Comparison of ENCODE assay signal across 17 cellular contexts in genomic region chr1:201643835-201644104, GRCh38.
DNase-seq lines count a peak whose midpoint lies in the region; ATAC-seq and TF ChIP-seq lines count a peak whose summit lies in the region.
"Had no signal": no experiment of that assay in that cellular context is flagged by ENCODE, and none has a peak within 500 bp of the region (broad histone marks: within the 10 kb centered on the region; RNA-seq: fewer than 3 reads in every experiment).

No MANE protein-coding gene starts in this region.

- POLR2A ChIA-PET in SK-N-SH (lab: Yijun Ruan, JAX): no interaction called here

- H3F3A ChIP-seq in SK-N-SH (replicated peaks; ENCODE audit: insufficient read depth): peaks cover 60% of the 10 kb centered on the region

- peaks cover 10 to 17% of the 10 kb centered on the region in 2 experiments for H3K36me3 ChIP-seq in SK-N-SH (replicated peaks in 1 of 2; ENCODE audit: control insufficient read depth in 1 of 2, insufficient read depth in 2 of 2, low read length in 1 of 2)

- peaks cover 25% of the 10 kb centered on the region for H4K20me1 ChIP-seq in SK-N-SH (ENCODE audit: insufficient read depth)

- TF ChIP-seq EP300 in SK-N-SH (IDR thresholded peaks at IDR 0.05; ENCODE audit: borderline replicate concordance in 1 of 2, low read depth in 1 of 2, low read length in 1 of 2): no peak

- no peaks in the 10 kb centered on the region for H3K27me3 ChIP-seq in SK-N-SH (ENCODE audit: insufficient read depth)
- H3K27me3 ChIP-seq: BLaER1 treated with 17β-estradiol and CSF1 and Interleukin-3, amounts not matched to agents 10 nM and 100 nM had no signal

- peak overlapping the region in 1 of 2 experiments; percentile 4; a peak in 1 of 4 replicates for H3K27ac ChIP-seq in SK-N-SH (ENCODE audit: low read depth in 2 of 2, low read length in 1 of 2)
- H3K27ac ChIP-seq: BLaER1 treated with 17β-estradiol and CSF1 and Interleukin-3, amounts not matched to agents 10 nM and 100 nM had no signal

- CTCF ChIA-PET in SK-N-SH (lab: Yijun Ruan, JAX): interaction anchor here (1.2 kb wide), 1 partner anchor 12 kb away, joined by 4 read pairs; no protein-coding TSS in a partner anchor

- no peak overlapping the region for H3K9ac ChIP-seq in SK-N-SH
- H3K9ac ChIP-seq: BLaER1 treated with 17β-estradiol and CSF1 and Interleukin-3, amounts not matched to agents 10 nM and 100 nM had no signal

- H3K4me1 ChIP-seq in SK-N-SH (ENCODE audit: control insufficient read depth in 1 of 2, insufficient read depth in 2 of 2, low read depth in 1 of 2, low read length in 1 of 2): peaks cover 11 to 12% of the 10 kb centered on the region in 2 experiments; a peak in 2 of 4 replicates

- H2AFZ ChIP-seq in SK-N-SH (ENCODE audit: low read depth): no peak overlapping the region

- no peaks in the 10 kb centered on the region for H3K9me3 ChIP-seq in SK-N-SH

- H3K9me2 ChIP-seq in SK-N-SH: no peaks in the 10 kb centered on the region

- H3K4me3 ChIP-seq in SK-N-SH (ENCODE audit: low read depth in 2 of 2, low read length in 1 of 2): no peak overlapping the region
- H3K4me3 ChIP-seq: BLaER1 treated with 17β-estradiol and CSF1 and Interleukin-3, amounts not matched to agents 10 nM and 100 nM had no signal

- DNase-seq in SK-N-SH (no peak), NCI-H226 (peak; percentile 25), iris pigment epithelial cell (ENCODE audit: low read depth) (peak; percentile 38), islet precursor cell (no peak)
- no peak for DNase-seq in stimulated activated CD4-positive, alpha-beta T cell treated with anti-CD3 and anti-CD28 coated beads, Interleukin-4, amount 100 ng/mL, for 1 hour
- DNase-seq: 8988T; Calu3; CD8-positive, alpha-beta T cell; DMS 273 treated with DMSO at 0.1 percent for 48 hours; DMS53; DND-41; GDM1; GOT3; H7 had no signal

- peaks cover 61% of the 10 kb centered on the region for H3K79me2 ChIP-seq in SK-N-SH (ENCODE audit: insufficient read depth)

- no peak for TF ChIP-seq CTCF in SK-N-SH (IDR thresholded peaks at IDR 0.05)

- WGBS in SK-N-SH (ENCODE audit: low lambda C conversion rate): 80% methylated on average over 4 of the region's 4 CpGs

- no peak overlapping the region for H3K4me2 ChIP-seq in SK-N-SH
- H3K4me2 ChIP-seq: BLaER1 treated with 17β-estradiol and CSF1 and Interleukin-3, amounts not matched to agents 10 nM and 100 nM had no signal

- no peak for ATAC-seq in SK-N-SH treated with all-trans-retinoic acid at 6 μM for 48 hours
- ATAC-seq in HG02885 (IDR thresholded peaks at IDR 0.05; ENCODE audit: poor library complexity, unreplicated experiment): no peak
- ATAC-seq: CD8-positive, alpha-beta T cell had no signal

- no peak for TF ChIP-seq RAD21 in SK-N-SH (IDR thresholded peaks at IDR 0.05; ENCODE audit: low read length)

TF ChIP-seq in SK-N-SH, 30 proteins besides CTCF, POLR2A, EP300 and RAD21:
- TF ChIP-seq TCF12 (IDR thresholded peaks at IDR 0.05): peak; percentile 6; the same call in 1 of the 2 replicates
- TF ChIP-seq NRF1 (IDR thresholded peaks at IDR 0.05; ENCODE audit: low read depth, low read length): no peak
- no peak for TF ChIP-seq RXRA (IDR thresholded peaks at IDR 0.05; ENCODE audit: borderline replicate concordance, low read depth)
- TF ChIP-seq EZH2phosphoT487 (IDR thresholded peaks at IDR 0.05; ENCODE audit: borderline replicate concordance, low read depth): no peak

TF ChIP-seq in SK-N-SH treated with all-trans-retinoic acid at 6 μM for 48 hours, 23 proteins besides CTCF, POLR2A, EP300 and RAD21 (continues in another document):
- TF ChIP-seq BACH2 (CRISPR knock-in tag; IDR thresholded peaks at IDR 0.05; ENCODE audit: borderline replicate concordance) (no peak), GLIS3 (CRISPR knock-in tag; IDR thresholded peaks at IDR 0.05) (no peak), ZC3H10 (CRISPR knock-in tag; IDR thresholded peaks at IDR 0.05) (no peak), PATZ1 (CRISPR knock-in tag; IDR thresholded peaks at IDR 0.05; ENCODE audit: borderline replicate concordance) (no peak), ARNTL (CRISPR knock-in tag; IDR thresholded peaks at IDR 0.05; ENCODE audit: borderline replicate concordance, low read depth) (no peak), TCF4 (CRISPR knock-in tag; IDR thresholded peaks at IDR 0.05; ENCODE audit: borderline replicate concordance) (no peak), OSR1 (CRISPR knock-in tag; IDR thresholded peaks at IDR 0.05) (no peak), PPARA (CRISPR knock-in tag; IDR thresholded peaks at IDR 0.05; ENCODE audit: borderline replicate concordance) (no peak), TSHZ2 (CRISPR knock-in tag; IDR thresholded peaks at IDR 0.05) (no peak), SNAI2 (CRISPR knock-in tag; IDR thresholded peaks at IDR 0.05) (no peak), ISL1 (CRISPR knock-in tag; IDR thresholded peaks at IDR 0.05) (no peak), POU6F1 (CRISPR knock-in tag; IDR thresholded peaks at IDR 0.05; ENCODE audit: borderline replicate concordance, low read depth) (no peak), ZNF70 (CRISPR knock-in tag; IDR thresholded peaks at IDR 0.05) (no peak), CSRNP3 (CRISPR knock-in tag; IDR thresholded peaks at IDR 0.05) (no peak), ZNF8 (CRISPR knock-in tag; IDR thresholded peaks at IDR 0.05) (no peak), ESRRG (CRISPR knock-in tag; IDR thresholded peaks at IDR 0.05) (no peak)

Comparison
In these comparisons a context has a peak if more than half of its experiments do, and no peak if none do; other contexts are left out.
1. DNase-seq: peak in NCI-H226 (single experiment) and iris pigment epithelial cell (single experiment); none in SK-N-SH (single experiment), stimulated activated CD4-positive, alpha-beta T cell treated with anti-CD3 and anti-CD28 coated beads, Interleukin-4, amount 100 ng/mL, for 1 hour (single experiment) and islet precursor cell (single experiment).